ENCODE assay signal across 31 cellular contexts in the genomic region with DNA sequence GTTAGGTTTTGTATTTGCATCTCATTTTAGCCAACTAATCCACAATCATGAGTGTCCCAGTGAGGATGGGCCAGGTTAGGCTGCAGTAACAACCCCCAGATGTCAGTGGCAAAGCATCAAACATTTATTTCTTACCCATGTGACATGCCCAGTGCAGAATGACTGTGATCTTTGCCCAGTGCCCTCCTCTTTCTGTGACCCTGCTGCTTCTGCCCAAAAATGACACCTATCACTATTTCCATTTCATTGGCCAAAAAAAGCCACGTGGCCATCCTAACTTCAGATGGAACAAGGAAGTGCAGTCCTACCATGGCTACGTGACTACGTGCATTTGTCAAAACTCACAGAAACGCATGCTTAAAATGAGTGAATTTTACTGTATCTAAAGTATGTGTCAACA.
"Had no signal": no experiment of that assay in that cellular context is flagged by ENCODE, and none has a peak within 500 bp of the region (broad histone marks: within the 10 kb centered on the region; RNA-seq: fewer than 3 reads in every experiment).

No MANE protein-coding gene starts in this region.

- H3K4me3 ChIP-seq: ascending aorta, cardiac muscle cell, Peyer's patch had no signal

- H3K4me1 ChIP-seq: ascending aorta, Peyer's patch had no signal

- H3K27ac ChIP-seq: ascending aorta, Peyer's patch, VCaP had no signal

- DNase-seq: activated B cell treated with CpG ODN at 0.5 μM for 24 hours; activated CD4-positive, alpha-beta memory T cell treated with anti-CD3 and anti-CD28 coated beads for 36 hours; activated CD4-positive, alpha-beta T cell treated with anti-CD3 and anti-CD28 coated beads for 4 hours; activated CD4-positive, alpha-beta T cell treated with anti-CD3 and anti-CD28 coated beads, Interleukin-2, amount 50 U/mL, for 1 hour; activated CD4-positive, CD25-positive, alpha-beta regulatory T cell treated with anti-CD3 and anti-CD28 coated beads, Interleukin-2, amount 50 U/mL, for 72 hours; activated CD8-positive, alpha-beta memory T cell treated with anti-CD3 and anti-CD28 coated beads, Interleukin-2, amount 50 U/mL, for 4 hours; activated effector memory CD4-positive, alpha-beta T cell treated with Interleukin-2 at 50 U/mL for 16 hours; activated naive CD8-positive, alpha-beta T cell treated with anti-CD3 and anti-CD28 coated beads, Interleukin-2, amount 10 ng/mL, durations not matched to agents 7 days and 5 days; activated T-cell treated with anti-CD3 and anti-CD28 coated beads for 4 hours; activated T-cell treated with anti-CD3 and anti-CD28 coated beads, Interleukin-2, amount 50 U/mL, for 4 hours; amygdala; NCI-H1092 treated with DMSO at 0.1 percent for 48 hours; NCI-H1417; NCI-H146; NCI-H187 treated with DMSO at 0.1 percent for 48 hours; NCI-H2081; NCI-H2171 treated with DMSO at 0.1 percent for 48 hours; NCI-H2227 treated with DMSO at 0.1 percent for 48 hours; NCI-H446; NCI-H510A treated with DMSO at 0.1 percent for 48 hours; NCI-H69; Peyer's patch; RPMI8226; SIG-M5; SW 1271; T-helper 1 cell; T-helper 2 cell; T-helper 9 cell had no signal

- H3K36me3 ChIP-seq: ascending aorta, cardiac muscle cell, Peyer's patch had no signal

- H3K27me3 ChIP-seq: ascending aorta, cardiac muscle cell, Peyer's patch had no signal

- H3K9me3 ChIP-seq: ascending aorta, Peyer's patch had no signal
